ENCODE assay signal across 31 cellular contexts in genomic region chr14:72560856-72561493, GRCh38.
"Had no signal": no experiment of that assay in that cellular context is flagged by ENCODE, and none has a peak within 500 bp of the region (broad histone marks: within the 10 kb centered on the region; RNA-seq: fewer than 3 reads in every experiment).

No MANE protein-coding gene starts in this region.

- ATAC-seq: activated T-helper 17 cell treated with anti-CD3 and anti-CD28 coated beads, Interleukin-2, amount 50 U/mL, for 72 hours; Panc1; T-helper 17 cell had no signal

- H3K4me2 ChIP-seq: KMS-11 had no signal

- H3K27me3 Mint-ChIP-seq: activated B cell treated with CpG ODN at 0.5 μM for 24 hours had no signal

- H3K9me3 Mint-ChIP-seq: activated B cell treated with CpG ODN at 0.5 μM for 24 hours; activated CD4-positive, alpha-beta T cell treated with anti-CD3 and anti-CD28 coated beads, Interleukin-2, amount 10 ng/mL, durations not matched to agents 24 days and 14 days; activated naive CD4-positive, alpha-beta T cell treated with anti-CD3 and anti-CD28 coated beads for 36 hours; activated T-helper 17 cell treated with anti-CD3 and anti-CD28 coated beads, Interleukin-2, amount 50 U/mL, for 72 hours had no signal

- H3K4me1 Mint-ChIP-seq: activated T-helper 17 cell treated with anti-CD3 and anti-CD28 coated beads, Interleukin-2, amount 50 U/mL, for 72 hours had no signal

- H3K27ac ChIP-seq: brain microvascular endothelial cell, KMS-11, SJCRH30 had no signal

- H3K4me3 ChIP-seq: MG63, SJCRH30 had no signal

- H3K9me3 ChIP-seq: MG63, SJCRH30 had no signal

- DNase-seq: activated B cell treated with CpG ODN at 0.5 μM for 24 hours; activated CD4-positive, alpha-beta T cell treated with anti-CD3 and anti-CD28 coated beads for 1 hour; activated CD4-positive, alpha-beta T cell treated with anti-CD3 and anti-CD28 coated beads, Interleukin-2, amount 10 ng/mL, durations not matched to agents 24 days and 14 days; activated CD4-positive, alpha-beta T cell treated with anti-CD3 and anti-CD28 coated beads, Interleukin-2, amount 50 U/mL, for 48 hours; activated gamma-delta T cell; activated naive CD4-positive, alpha-beta T cell treated with anti-CD3 and anti-CD28 coated beads for 36 hours; activated T-cell treated with anti-CD3 and anti-CD28 coated beads for 4 hours; activated T-cell treated with anti-CD3 and anti-CD28 coated beads, Interleukin-2, amount 50 U/mL, for 48 hours; amygdala; brain microvascular endothelial cell; MV-4-11; NCI-H1092 treated with DMSO at 0.1 percent for 48 hours; NCI-H1417 treated with DMSO at 0.1 percent for 48 hours; NCI-H1694; NCI-H2029; NCI-H2107; NCI-H2171 treated with DMSO at 0.1 percent for 48 hours; NCI-H345; NCI-H510A; NCI-H69; NK-92 treated with Interleukin-12 subunit alpha and Interleukin-12 subunit beta, amount 100 ng/mL, for 24 hours; OCI-M1; Right ventricle myocardium superior; SJCRH30; T-helper 17 cell; T-helper 9 cell had no signal

- H3K36me3 Mint-ChIP-seq: activated naive CD8-positive, alpha-beta T cell had no signal

- H3K4me3 Mint-ChIP-seq: activated B cell treated with CpG ODN at 0.5 μM for 24 hours; activated CD4-positive, alpha-beta T cell treated with anti-CD3 and anti-CD28 coated beads, Interleukin-2, amount 10 ng/mL, durations not matched to agents 24 days and 14 days; activated naive CD4-positive, alpha-beta T cell treated with anti-CD3 and anti-CD28 coated beads for 36 hours; activated naive CD8-positive, alpha-beta T cell; activated T-helper 17 cell treated with anti-CD3 and anti-CD28 coated beads, Interleukin-2, amount 50 U/mL, for 72 hours; T-helper 17 cell had no signal

- H3K36me3 ChIP-seq: brain microvascular endothelial cell, MG63, SJCRH30 had no signal

- H3K4me1 ChIP-seq: SJCRH30 had no signal

- H3K27me3 ChIP-seq: brain microvascular endothelial cell, MG63, SJCRH30 had no signal

- H3K27ac Mint-ChIP-seq: activated B cell treated with CpG ODN at 0.5 μM for 24 hours; activated CD4-positive, alpha-beta T cell treated with anti-CD3 and anti-CD28 coated beads, Interleukin-2, amount 10 ng/mL, durations not matched to agents 24 days and 14 days; activated naive CD4-positive, alpha-beta T cell treated with anti-CD3 and anti-CD28 coated beads for 36 hours; activated naive CD8-positive, alpha-beta T cell; activated T-helper 17 cell treated with anti-CD3 and anti-CD28 coated beads, Interleukin-2, amount 50 U/mL, for 72 hours; T-helper 17 cell had no signal

- H3K9ac ChIP-seq: KMS-11 had no signal
